Comparison of ENCODE assay signal across 8 cellular contexts in genomic region chr19:3057275-3057714, GRCh38. TPM values are rescaled to one million over a fixed set of nuclear protein-coding genes. Genes with fewer than 3 reads are reported as not detected.
DNase-seq lines count a peak whose midpoint lies in the region; ATAC-seq and TF ChIP-seq lines count a peak whose summit lies in the region.

No MANE protein-coding gene starts in this region.

- peaks cover 36% of the 10 kb centered on the region for H3K4me1 Mint-ChIP-seq in activated CD4-positive, alpha-beta memory T cell treated with anti-CD3 and anti-CD28 coated beads, Interleukin-2, amount 10 ng/mL, durations not matched to agents 7 days and 5 days

- H3K27ac ChIP-seq in neuronal stem cell (replicated peaks; ENCODE audit: low read length) = no peak overlapping the region

- H3K4me2 ChIP-seq in neuronal stem cell (ENCODE audit: insufficient read depth, low read length, poor library complexity, severe bottlenecking) = no peak overlapping the region

- no peak for ATAC-seq in GM19455 (IDR thresholded peaks at IDR 0.05; ENCODE audit: unreplicated experiment)
- ATAC-seq in GM19023 (IDR thresholded peaks at IDR 0.05; ENCODE audit: unreplicated experiment) = no peak

- DNase-seq in C1 segment of cervical spinal cord (lab: John Stamatoyannopoulos, UW) = peak; percentile 20 to 98 (median 68)
- peak; percentile 51 for DNase-seq in NCI-H510A (lab: John Stamatoyannopoulos, UW)
- DNase-seq in fibroblast of pulmonary artery (ENCODE audit: low read depth) = peak; percentile 77
- no peak for DNase-seq in neuronal stem cell (ENCODE audit: low spot score)
- DNase-seq in activated CD4-positive, alpha-beta memory T cell treated with anti-CD3 and anti-CD28 coated beads, Interleukin-2, amount 10 ng/mL, durations not matched to agents 7 days and 5 days = no peak
- DNase-seq in NK-92 (lab: John Stamatoyannopoulos, UW; ENCODE audit: unreplicated experiment) = no peak

- H3K27me3 ChIP-seq in neuronal stem cell (ENCODE audit: control insufficient read depth in 3 of 3, insufficient read depth in 3 of 3, low read depth in 1 of 3, low read length in 3 of 3) = peaks cover 0 to 4% (median 0%) of the 10 kb centered on the region in 3 experiments

- H3K27me3 Mint-ChIP-seq in activated CD4-positive, alpha-beta memory T cell treated with anti-CD3 and anti-CD28 coated beads, Interleukin-2, amount 10 ng/mL, durations not matched to agents 7 days and 5 days = no peaks in the 10 kb centered on the region

- peak overlapping the region; percentile 43 for H2BK15ac ChIP-seq in neuronal stem cell (ENCODE audit: low read length)

- H3K27ac Mint-ChIP-seq in activated CD4-positive, alpha-beta memory T cell treated with anti-CD3 and anti-CD28 coated beads, Interleukin-2, amount 10 ng/mL, durations not matched to agents 7 days and 5 days = no peak overlapping the region

- no peak overlapping the region for H3K4ac ChIP-seq in neuronal stem cell (ENCODE audit: low read length)

- TF ChIP-seq CTCF in fibroblast of pulmonary artery (IDR thresholded peaks at IDR 0.05; ENCODE audit: low read length, missing control alignments) = no peak

- WGBS in neuronal stem cell (ENCODE audit: extremely low coverage in 2 of 2, insufficient read length in 2 of 2, insufficient replicate concordance in 1 of 2), 2 donors = no CpG with 5 or more reads among the region's 26 CpGs

- H3K9me3 ChIP-seq in neuronal stem cell (replicated peaks in 1 of 2; ENCODE audit: control insufficient read depth in 2 of 2, insufficient read depth in 1 of 2, low read depth in 1 of 2, low read length in 2 of 2) = peaks cover 0 to 3% of the 10 kb centered on the region in 2 donors

- H3K9me3 Mint-ChIP-seq in activated CD4-positive, alpha-beta memory T cell treated with anti-CD3 and anti-CD28 coated beads, Interleukin-2, amount 10 ng/mL, durations not matched to agents 7 days and 5 days = no peaks in the 10 kb centered on the region

- H2AFZ ChIP-seq in neuronal stem cell (ENCODE audit: low read length) = no peak overlapping the region

- H4K8ac ChIP-seq in neuronal stem cell (ENCODE audit: low read depth, low read length) = no peak overlapping the region

- peak overlapping the region; percentile 61 for H2AK5ac ChIP-seq in neuronal stem cell (ENCODE audit: low read depth, low read length)

- H3K18ac ChIP-seq in neuronal stem cell (ENCODE audit: low read length) = peak overlapping the region; percentile 85

- peaks cover 13 to 77% of the 10 kb centered on the region in 2 donors for H3K36me3 ChIP-seq in neuronal stem cell (replicated peaks in 1 of 2; ENCODE audit: control insufficient read depth in 2 of 2, insufficient read depth in 2 of 2, low read length in 2 of 2)

- no peak overlapping the region for H2BK120ac ChIP-seq in neuronal stem cell (ENCODE audit: low read depth, low read length)

- peaks cover 4 to 19% of the 10 kb centered on the region in 2 donors for H3K4me1 ChIP-seq in neuronal stem cell (ENCODE audit: control insufficient read depth in 2 of 2, insufficient read depth in 1 of 2, low read depth in 1 of 2, low read length in 2 of 2)

- peak overlapping the region; percentile 93 for H3K23ac ChIP-seq in neuronal stem cell (ENCODE audit: low read depth, low read length, poor library complexity)

- H3K79me1 ChIP-seq in neuronal stem cell (ENCODE audit: low read depth, low read length) = no peaks in the 10 kb centered on the region

- H4K91ac ChIP-seq in neuronal stem cell (ENCODE audit: low read depth, low read length, poor library complexity) = no peak overlapping the region

- no peak overlapping the region for H3K14ac ChIP-seq in neuronal stem cell (ENCODE audit: low read length)

- no peak overlapping the region for H3K9ac ChIP-seq in neuronal stem cell (ENCODE audit: low read depth, low read length, poor library complexity)

- no peak overlapping the region for H3K4me3 Mint-ChIP-seq in activated CD4-positive, alpha-beta memory T cell treated with anti-CD3 and anti-CD28 coated beads, Interleukin-2, amount 10 ng/mL, durations not matched to agents 7 days and 5 days

- no peak overlapping the region for H2BK12ac ChIP-seq in neuronal stem cell (ENCODE audit: low read length)

- H3K36me3 Mint-ChIP-seq in activated CD4-positive, alpha-beta memory T cell treated with anti-CD3 and anti-CD28 coated beads, Interleukin-2, amount 10 ng/mL, durations not matched to agents 7 days and 5 days (ENCODE audit: low read depth) = peaks cover 63% of the 10 kb centered on the region

- POLR2A ChIA-PET in activated CD4-positive, alpha-beta memory T cell treated with anti-CD3 and anti-CD28 coated beads, Interleukin-2, amount 10 ng/mL, durations not matched to agents 7 days and 5 days (lab: Charles Lee) = interaction anchor here (1.8 to 6.8 kb wide), 2 partner anchors 14 to 21 kb away, joined by 6 to 81 read pairs; no protein-coding TSS in a partner anchor

- peak overlapping the region; percentile 66 for H2BK5ac ChIP-seq in neuronal stem cell (ENCODE audit: low read length)

- CTCF ChIA-PET in activated CD4-positive, alpha-beta memory T cell treated with anti-CD3 and anti-CD28 coated beads, Interleukin-2, amount 10 ng/mL, durations not matched to agents 7 days and 5 days (lab: Charles Lee) = interaction anchor here (1.0 kb wide), 1 partner anchor 95 kb away, joined by 4 read pairs; no protein-coding TSS in a partner anchor

- no peak overlapping the region for H3K4me3 ChIP-seq in fibroblast of pulmonary artery (replicated peaks; ENCODE audit: low read depth, low read length)
- no peak overlapping the region for H3K4me3 ChIP-seq in neuronal stem cell (ENCODE audit: low read length in 2 of 2)

RNA-seq across cellular contexts. Expression of gene TLE5, which starts 5.0 kb away (rescaled TPM):
- 162 TPM for polyA plus RNA-seq in neuronal stem cell (2013, experiment 1 of 2)
- polyA plus RNA-seq in neuronal stem cell (2013, experiment 2 of 2) = 164 TPM
- total RNA-seq in activated CD4-positive, alpha-beta memory T cell treated with anti-CD3 and anti-CD28 coated beads, Interleukin-2, amount 10 ng/mL, durations not matched to agents 7 days and 5 days = 100 to 1,000 TPM; 712 to 724 TPM

RNA-seq across cellular contexts. Expression of gene TLE2, which starts 28.2 kb away (rescaled TPM):
- 0.36 TPM for polyA plus RNA-seq in neuronal stem cell (2013, experiment 1 of 2)
- polyA plus RNA-seq in neuronal stem cell (2013, experiment 2 of 2) = 0.21 TPM
- total RNA-seq in activated CD4-positive, alpha-beta memory T cell treated with anti-CD3 and anti-CD28 coated beads, Interleukin-2, amount 10 ng/mL, durations not matched to agents 7 days and 5 days = 1 to 10 TPM; 1.3 to 1.4 TPM

RNA-seq across cellular contexts. Expression of gene GNA11, which starts 36.9 kb away (rescaled TPM):
- 19.2 TPM for polyA plus RNA-seq in neuronal stem cell (2013, experiment 1 of 2)
- 20.0 TPM for polyA plus RNA-seq in neuronal stem cell (2013, experiment 2 of 2)
- total RNA-seq in activated CD4-positive, alpha-beta memory T cell treated with anti-CD3 and anti-CD28 coated beads, Interleukin-2, amount 10 ng/mL, durations not matched to agents 7 days and 5 days = under 1 TPM; 0.63 to 0.78 TPM

Comparison
In these comparisons a context has a peak if more than half of its experiments do, and no peak if none do; other contexts are left out.
1. DNase-seq: peak in C1 segment of cervical spinal cord (14 of 14), NCI-H510A (single experiment) and fibroblast of pulmonary artery (single experiment); none in neuronal stem cell (single experiment), activated CD4-positive, alpha-beta memory T cell treated with anti-CD3 and anti-CD28 coated beads, Interleukin-2, amount 10 ng/mL, durations not matched to agents 7 days and 5 days (single experiment) and NK-92 (single experiment).